Comparison of ENCODE assay signal across 15 cellular contexts in the genomic region with DNA sequence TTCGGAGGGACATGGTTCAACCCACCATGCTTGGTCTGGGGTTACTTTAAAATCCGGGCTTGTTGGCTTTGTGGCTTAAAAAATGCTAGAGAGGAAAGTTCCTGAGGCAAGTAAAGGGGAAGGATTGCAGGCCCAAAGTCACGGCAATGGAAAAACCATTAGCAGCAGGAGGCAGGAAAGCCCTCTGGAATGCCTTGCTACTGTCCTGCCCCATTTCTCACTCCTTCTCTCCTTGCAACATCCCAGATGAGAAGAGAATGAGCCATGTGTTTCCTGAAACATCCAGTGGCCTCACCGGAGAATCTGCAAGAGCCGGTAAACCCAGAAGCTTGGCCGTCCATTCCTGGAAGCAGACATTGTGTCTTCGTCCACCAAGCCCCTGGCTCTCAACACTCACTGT.
DNase-seq lines count a peak whose midpoint lies in the region; ATAC-seq and TF ChIP-seq lines count a peak whose summit lies in the region.
"Had no signal": no experiment of that assay in that cellular context is flagged by ENCODE, and none has a peak within 500 bp of the region (broad histone marks: within the 10 kb centered on the region; RNA-seq: fewer than 3 reads in every experiment).

No MANE protein-coding gene starts in this region.

- H3K79me1 ChIP-seq in mesenchymal stem cell (replicated peaks; ENCODE audit: low read length, poor library complexity, severe bottlenecking) = no peaks in the 10 kb centered on the region

- no peak for ATAC-seq in GM21423 (IDR thresholded peaks at IDR 0.05; ENCODE audit: unreplicated experiment)
- ATAC-seq: K562 had no signal

- H2BK120ac ChIP-seq in mesenchymal stem cell (ENCODE audit: low read depth, low read length) = no peak overlapping the region

- H3K18ac ChIP-seq in mesenchymal stem cell (ENCODE audit: low read depth in 1 of 2, low read length in 2 of 2) = no peak overlapping the region

- H3K4me3 ChIP-seq in AG09309 (ENCODE audit: control insufficient read depth, low read depth, low read length) (no peak overlapping the region), adipocyte (ENCODE audit: low read length) (no peak overlapping the region), mesenchymal stem cell (ENCODE audit: insufficient read depth in 1 of 2, low read depth in 1 of 2, low read length in 2 of 2) (no peak overlapping the region), colonic mucosa (no peak overlapping the region)
- H3K4me3 ChIP-seq: BLaER1 treated with 17β-estradiol and CSF1 and Interleukin-3, amounts not matched to agents 10 nM and 100 nM; K562 had no signal

- no peak overlapping the region for H2AK5ac ChIP-seq in mesenchymal stem cell (ENCODE audit: low read length, severe bottlenecking)

- no peak overlapping the region for H3K4ac ChIP-seq in mesenchymal stem cell (ENCODE audit: low read depth in 1 of 2, low read length in 2 of 2)

- H3K9ac ChIP-seq in adipocyte (ENCODE audit: low read length) = no peak overlapping the region
- H3K9ac ChIP-seq in mesenchymal stem cell (ENCODE audit: low read length) = no peak overlapping the region
- no peak overlapping the region for H3K9ac ChIP-seq in colonic mucosa (ENCODE audit: low read depth in 2 of 2, low read length in 2 of 2)
- H3K9ac ChIP-seq: BLaER1 treated with 17β-estradiol and CSF1 and Interleukin-3, amounts not matched to agents 10 nM and 100 nM had no signal

- H3K9me3 ChIP-seq in adipocyte (ENCODE audit: control insufficient read depth, low read length) (no peaks in the 10 kb centered on the region), mesenchymal stem cell (ENCODE audit: control insufficient read depth, low read length) (no peaks in the 10 kb centered on the region), colonic mucosa (no peaks in the 10 kb centered on the region)
- H3K9me3 ChIP-seq: BLaER1 treated with 17β-estradiol and CSF1 and Interleukin-3, amounts not matched to agents 10 nM and 100 nM had no signal

- no peak overlapping the region for H4K91ac ChIP-seq in mesenchymal stem cell (ENCODE audit: low read length)

- H3K27ac ChIP-seq in mesenchymal stem cell (ENCODE audit: low read length, poor library complexity, severe bottlenecking) = no peak overlapping the region
- no peak overlapping the region for H3K27ac ChIP-seq in colonic mucosa
- H3K27ac ChIP-seq: BLaER1 treated with 17β-estradiol and CSF1 and Interleukin-3, amounts not matched to agents 10 nM and 100 nM had no signal

- no peak overlapping the region for H2BK5ac ChIP-seq in mesenchymal stem cell (ENCODE audit: low read depth, low read length, poor library complexity, severe bottlenecking)

- no peak overlapping the region for H3K23ac ChIP-seq in mesenchymal stem cell (ENCODE audit: low read length in 2 of 2)

- no peak overlapping the region for H4K8ac ChIP-seq in mesenchymal stem cell (ENCODE audit: low read length)

- no peak overlapping the region for H3K4me2 ChIP-seq in mesenchymal stem cell (ENCODE audit: low read length, poor library complexity, severe bottlenecking)
- H3K4me2 ChIP-seq: BLaER1 treated with 17β-estradiol and CSF1 and Interleukin-3, amounts not matched to agents 10 nM and 100 nM had no signal

- peak; percentile 63 for DNase-seq in AG09309 (ENCODE audit: low read depth)
- DNase-seq in AG20443 (ENCODE audit: low spot score) = peak; percentile 83
- peak; percentile 56 for DNase-seq in adipocyte (ENCODE audit: low read depth)
- peak; percentile 58 for DNase-seq in mesenchymal stem cell
- DNase-seq in colonic mucosa = no peak
- no peak for DNase-seq in activated T-cell treated with anti-CD3 and anti-CD28 coated beads, Interleukin-2, amount 50 U/mL, for 48 hours
- DNase-seq: CD8-positive, alpha-beta memory T cell; DMS79 treated with DMSO at 0.1 percent for 48 hours; GOT3; NCI-H187 treated with DMSO at 0.1 percent for 48 hours; NCI-H526 treated with DMSO at 0.1 percent for 48 hours; NK-92 treated with Interleukin-12 subunit alpha and Interleukin-12 subunit beta, amount 100 ng/mL, for 24 hours had no signal

- peaks cover 4% of the 10 kb centered on the region for H3K27me3 ChIP-seq in adipocyte (replicated peaks; ENCODE audit: control insufficient read depth, insufficient read depth, low read length)
- peaks cover 0 to 24% of the 10 kb centered on the region in 2 experiments for H3K27me3 ChIP-seq in mesenchymal stem cell (ENCODE audit: control insufficient read depth in 1 of 2, insufficient read depth in 1 of 2, low read length in 2 of 2)
- H3K27me3 ChIP-seq in colonic mucosa = no peaks in the 10 kb centered on the region
- H3K27me3 ChIP-seq: BLaER1 treated with 17β-estradiol and CSF1 and Interleukin-3, amounts not matched to agents 10 nM and 100 nM had no signal

- H3K14ac ChIP-seq in mesenchymal stem cell (ENCODE audit: low read length in 2 of 2) = no peak overlapping the region

- TF ChIP-seq CTCF in AG09309 (IDR thresholded peaks at IDR 0.05; ENCODE audit: control insufficient read depth, insufficient read depth, low read depth, low read length, missing control alignments) = no peak
- TF ChIP-seq CTCF in colonic mucosa (IDR thresholded peaks at IDR 0.05) = no peak

- no peaks in the 10 kb centered on the region for H3K36me3 ChIP-seq in adipocyte (ENCODE audit: control insufficient read depth, insufficient read depth, low read length, severe bottlenecking)
- no peaks in the 10 kb centered on the region for H3K36me3 ChIP-seq in mesenchymal stem cell (ENCODE audit: control insufficient read depth in 1 of 2, insufficient read depth in 2 of 2, low read depth in 1 of 2, low read length in 2 of 2)
- H3K36me3 ChIP-seq in colonic mucosa = no peaks in the 10 kb centered on the region
- H3K36me3 ChIP-seq: BLaER1 treated with 17β-estradiol and CSF1 and Interleukin-3, amounts not matched to agents 10 nM and 100 nM had no signal

- intact Hi-C loops in colonic mucosa (cut with DNase I) = no loop called here

- H2AFZ ChIP-seq in mesenchymal stem cell (ENCODE audit: low read depth, low read length) = no peak overlapping the region

- H2BK15ac ChIP-seq in mesenchymal stem cell (ENCODE audit: low read depth, poor library complexity, severe bottlenecking) = no peak overlapping the region

- H2BK12ac ChIP-seq in mesenchymal stem cell (ENCODE audit: low read length in 2 of 2) = no peak overlapping the region

- H3K4me1 ChIP-seq in adipocyte (ENCODE audit: control insufficient read depth, insufficient read depth, low read length) (peaks cover 12% of the 10 kb centered on the region), mesenchymal stem cell (ENCODE audit: control insufficient read depth, insufficient read depth, low read depth, low read length) (no peaks in the 10 kb centered on the region), colonic mucosa (no peaks in the 10 kb centered on the region)

- 86% methylated on average over 6 of the region's 7 CpGs for WGBS in mesenchymal stem cell

Comparison
In these comparisons a context has a peak if more than half of its experiments do, and no peak if none do; other contexts are left out.
1. DNase-seq: peak in AG09309 (single experiment), AG20443 (single experiment), adipocyte (single experiment) and mesenchymal stem cell (single experiment); none in colonic mucosa (single experiment) and activated T-cell treated with anti-CD3 and anti-CD28 coated beads, Interleukin-2, amount 50 U/mL, for 48 hours (0 of 2).